In genomic region chr16:89319883-89320716, GRCh38 we compare ENCODE assay signal across 8 cellular contexts.
A peak's percentile ranks its signal among the peaks of the same experiment; 100 is the strongest.
DNase-seq lines count a peak whose midpoint lies in the region; ATAC-seq and TF ChIP-seq lines count a peak whose summit lies in the region.

No MANE protein-coding gene starts in this region.

- no peaks in the 10 kb centered on the region for H3K9me3 ChIP-seq in liver (ENCODE audit: control insufficient read depth in 4 of 4, low read length in 3 of 4)

- peak; percentile 56 for ATAC-seq in stimulated activated naive CD8-positive, alpha-beta T cell treated with anti-CD3 and anti-CD28 coated beads, Interleukin-15, Interleukin-2, amounts not matched to agents 100 U/mL and 50 U/mL, for 24 hours
- ATAC-seq in GM21786 (IDR thresholded peaks at IDR 0.05; ENCODE audit: unreplicated experiment), result no peak

- H3K4me3 ChIP-seq in AG09309 (ENCODE audit: control insufficient read depth, low read depth, low read length) (peak overlapping the region; percentile 19), brain microvascular endothelial cell (ENCODE audit: low read depth, low read length) (peak overlapping the region; percentile 26), liver (ENCODE audit: low read depth in 1 of 3, low read length in 3 of 3) (no peak overlapping the region)

- H3K4me1 ChIP-seq in liver (ENCODE audit: control insufficient read depth in 4 of 4, insufficient read depth in 4 of 4, low read length in 3 of 4), result peaks cover 11 to 57% (median 26%) of the 10 kb centered on the region in 4 donors

- in situ Hi-C loops in brain microvascular endothelial cell (cut with HindIII; ENCODE audit: low pct_ligation_motif_present, low sequenced_read_pairs), result no loop called here

- peak in 1 of 2 donors; percentile 36 for TF ChIP-seq RAD21 in liver (IDR thresholded peaks at IDR 0.05)

- H3K27ac ChIP-seq in brain microvascular endothelial cell, result peak overlapping the region; percentile 90
- peak overlapping the region; percentile 53 to 82 for H3K27ac ChIP-seq in liver (ENCODE audit: low read depth in 1 of 2, low read length in 2 of 2)

- peak overlapping the region in 1 of 2 donors; percentile 25 for H3K9ac ChIP-seq in liver (ENCODE audit: low read depth in 1 of 2, low read length in 2 of 2)

- DNase-seq in AG09309 (ENCODE audit: low read depth), result no peak
- peak; percentile 29 for DNase-seq in GOT3 (lab: John Stamatoyannopoulos, UW)
- DNase-seq in RPMI8226, result peak; percentile 76
- DNase-seq in brain microvascular endothelial cell, result peak; percentile 77
- DNase-seq in stimulated activated naive CD8-positive, alpha-beta T cell treated with anti-CD3 and anti-CD28 coated beads, Interleukin-15, Interleukin-2, amounts not matched to agents 100 U/mL and 50 U/mL, for 24 hours, result peak; percentile 72
- no peak for DNase-seq in SW480 (ENCODE audit: low spot score)

- H3K27me3 ChIP-seq in brain microvascular endothelial cell (replicated peaks) (no peaks in the 10 kb centered on the region), liver (ENCODE audit: control insufficient read depth in 4 of 4, insufficient read depth in 4 of 4, low read length in 3 of 4) (no peaks in the 10 kb centered on the region)

- WGBS in liver, result 28% methylated on average over 29 of the region's 29 CpGs

- H3K36me3 ChIP-seq in brain microvascular endothelial cell (replicated peaks) (peaks cover 12% of the 10 kb centered on the region), liver (ENCODE audit: control insufficient read depth in 4 of 4, insufficient read depth in 3 of 4, low read depth in 1 of 4, low read length in 3 of 4) (no peaks in the 10 kb centered on the region)

- TF ChIP-seq CTCF in AG09309 (IDR thresholded peaks at IDR 0.05; ENCODE audit: control insufficient read depth, insufficient read depth, low read depth, low read length, missing control alignments) (no peak), brain microvascular endothelial cell (IDR thresholded peaks at IDR 0.05; ENCODE audit: low read depth, low read length, missing control alignments) (no peak), liver (IDR thresholded peaks at IDR 0.05; ENCODE audit: low read depth, low read length, missing input control) (no peak)

TF ChIP-seq in liver, 16 proteins besides CTCF, POLR2A, EP300 and RAD21:
- TF ChIP-seq RXRA (IDR thresholded peaks at IDR 0.05) (peak in 1 of 2 donors; percentile 58), GABPA (IDR thresholded peaks at IDR 0.05 in 1 of 2, conservative IDR thresholded peaks at IDR 0.05 in 1 of 2) (no peak), TAF1 (conservative IDR thresholded peaks at IDR 0.05) (no peak), JUND (IDR thresholded peaks at IDR 0.05) (peak in 1 of 2 donors; percentile 42)

Comparison
In these comparisons a context has a peak if more than half of its experiments do, and no peak if none do; other contexts are left out.
1. DNase-seq: peak in GOT3 (single experiment), RPMI8226 (single experiment), brain microvascular endothelial cell (single experiment) and stimulated activated naive CD8-positive, alpha-beta T cell treated with anti-CD3 and anti-CD28 coated beads, Interleukin-15, Interleukin-2, amounts not matched to agents 100 U/mL and 50 U/mL, for 24 hours (single experiment); none in AG09309 (single experiment) and SW480 (single experiment).
2. H3K4me3 ChIP-seq: peak in AG09309 (single experiment) and brain microvascular endothelial cell (single experiment); none in liver (0 of 3).